1 cellular context compared by ENCODE assay signal in the genomic region with DNA sequence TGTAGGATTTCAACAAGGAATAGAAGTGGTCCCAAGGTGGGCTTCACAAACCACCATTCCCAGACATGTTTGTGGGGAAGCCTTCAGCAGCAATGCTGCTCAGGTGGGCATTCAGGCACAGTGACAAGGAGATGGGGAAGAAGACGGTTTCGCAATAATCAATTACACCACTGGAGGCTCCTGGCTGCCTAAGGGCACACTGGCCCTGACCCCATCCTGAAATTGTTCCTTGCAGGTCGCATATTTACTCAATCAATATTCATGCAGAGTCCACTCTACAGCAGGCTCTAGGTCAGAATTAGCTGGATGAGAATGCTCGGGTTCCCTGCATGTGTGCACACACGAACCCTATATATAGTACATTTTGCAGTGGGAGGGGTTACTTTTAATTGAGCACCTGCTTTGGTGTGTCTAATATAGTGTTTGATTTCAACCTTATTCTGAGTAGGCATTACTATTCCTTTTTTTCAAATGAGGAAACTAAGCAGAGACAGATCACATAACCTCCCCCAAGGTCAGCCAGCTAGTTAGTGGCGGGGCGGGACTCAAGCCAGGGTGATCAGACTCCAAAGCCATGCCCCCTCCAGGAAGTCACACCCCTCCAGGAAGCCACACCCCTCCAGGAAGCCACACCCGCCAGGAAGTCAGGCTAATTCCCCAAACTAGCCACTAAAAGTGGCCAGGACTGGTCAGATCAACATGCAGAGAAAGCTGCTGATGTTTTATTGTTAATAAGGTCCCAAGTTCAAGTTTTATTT.
A peak's percentile ranks its signal among the peaks of the same experiment; 100 is the strongest.
TF ChIP-seq lines count a peak whose summit lies in the region.

No MANE protein-coding gene starts in this region.

TF ChIP-seq in liver, 16 proteins besides CTCF, POLR2A, EP300 and RAD21 (continued from another document):
- TF ChIP-seq, protein P1, sequence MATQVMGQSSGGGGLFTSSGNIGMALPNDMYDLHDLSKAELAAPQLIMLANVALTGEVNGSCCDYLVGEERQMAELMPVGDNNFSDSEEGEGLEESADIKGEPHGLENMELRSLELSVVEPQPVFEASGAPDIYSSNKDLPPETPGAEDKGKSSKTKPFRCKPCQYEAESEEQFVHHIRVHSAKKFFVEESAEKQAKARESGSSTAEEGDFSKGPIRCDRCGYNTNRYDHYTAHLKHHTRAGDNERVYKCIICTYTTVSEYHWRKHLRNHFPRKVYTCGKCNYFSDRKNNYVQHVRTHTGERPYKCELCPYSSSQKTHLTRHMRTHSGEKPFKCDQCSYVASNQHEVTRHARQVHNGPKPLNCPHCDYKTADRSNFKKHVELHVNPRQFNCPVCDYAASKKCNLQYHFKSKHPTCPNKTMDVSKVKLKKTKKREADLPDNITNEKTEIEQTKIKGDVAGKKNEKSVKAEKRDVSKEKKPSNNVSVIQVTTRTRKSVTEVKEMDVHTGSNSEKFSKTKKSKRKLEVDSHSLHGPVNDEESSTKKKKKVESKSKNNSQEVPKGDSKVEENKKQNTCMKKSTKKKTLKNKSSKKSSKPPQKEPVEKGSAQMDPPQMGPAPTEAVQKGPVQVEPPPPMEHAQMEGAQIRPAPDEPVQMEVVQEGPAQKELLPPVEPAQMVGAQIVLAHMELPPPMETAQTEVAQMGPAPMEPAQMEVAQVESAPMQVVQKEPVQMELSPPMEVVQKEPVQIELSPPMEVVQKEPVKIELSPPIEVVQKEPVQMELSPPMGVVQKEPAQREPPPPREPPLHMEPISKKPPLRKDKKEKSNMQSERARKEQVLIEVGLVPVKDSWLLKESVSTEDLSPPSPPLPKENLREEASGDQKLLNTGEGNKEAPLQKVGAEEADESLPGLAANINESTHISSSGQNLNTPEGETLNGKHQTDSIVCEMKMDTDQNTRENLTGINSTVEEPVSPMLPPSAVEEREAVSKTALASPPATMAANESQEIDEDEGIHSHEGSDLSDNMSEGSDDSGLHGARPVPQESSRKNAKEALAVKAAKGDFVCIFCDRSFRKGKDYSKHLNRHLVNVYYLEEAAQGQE (IDR thresholded peaks at IDR 0.05), result peak; percentile 33
- TF ChIP-seq FOXA1 (IDR thresholded peaks at IDR 0.05) (no peak), SP1 (IDR thresholded peaks at IDR 0.05) (peak; percentile 85)
